ENCODE assay signal across 1 cellular context in genomic region chr13:110329258-110329657, GRCh38.
TF ChIP-seq lines count a peak whose summit lies in the region.

No MANE protein-coding gene starts in this region.

TF ChIP-seq in GM23338, 12 proteins besides CTCF, POLR2A, EP300 and RAD21 (continued from another document):
- TF ChIP-seq ZNF462 (CRISPR knock-in tag; IDR thresholded peaks at IDR 0.05) (no peak), STAT1 (IDR thresholded peaks at IDR 0.05; ENCODE audit: unreplicated experiment) (no peak), ETS1 (IDR thresholded peaks at IDR 0.05) (no peak), EZH2 (IDR thresholded peaks at IDR 0.05; ENCODE audit: low read depth, unreplicated experiment) (no peak), CREB1 (CRISPR knock-in tag; IDR thresholded peaks at IDR 0.05; ENCODE audit: low read depth) (no peak), EZH2phosphoT487 (IDR thresholded peaks at IDR 0.05; ENCODE audit: unreplicated experiment) (no peak), ZNF331 (CRISPR knock-in tag; IDR thresholded peaks at IDR 0.05; ENCODE audit: low read depth) (no peak), POLR2AphosphoS5 (IDR thresholded peaks at IDR 0.05; ENCODE audit: low read depth) (no peak), JUNB (IDR thresholded peaks at IDR 0.05; ENCODE audit: unreplicated experiment) (no peak), NANOG (IDR thresholded peaks at IDR 0.05; ENCODE audit: borderline replicate concordance) (no peak), REST (IDR thresholded peaks at IDR 0.05; ENCODE audit: unreplicated experiment) (no peak)
